Comparison of ENCODE assay signal across 11 cellular contexts in genomic region chr19:50326101-50326664, GRCh38. TPM values are rescaled to one million over a fixed set of nuclear protein-coding genes. Genes with fewer than 3 reads are reported as not detected.
DNase-seq lines count a peak whose midpoint lies in the region; ATAC-seq, FAIRE-seq and TF ChIP-seq lines count a peak whose summit lies in the region.
"Had no signal": no experiment of that assay in that cellular context is flagged by ENCODE, and none has a peak within 500 bp of the region (broad histone marks: within the 10 kb centered on the region; RNA-seq: fewer than 3 reads in every experiment).

No MANE protein-coding gene starts in this region.

- H3K4me2 ChIP-seq in H9 (ENCODE audit: insufficient read depth, insufficient read length, low read length): peak overlapping the region; percentile 76
- H3K4me2 ChIP-seq in K562 (ENCODE audit: insufficient read depth, low read length): peak overlapping the region; percentile 67

- H3K27me3 Mint-ChIP-seq in Caco-2 (ENCODE audit: insufficient read depth, unreplicated experiment) (peaks cover 10% of the 10 kb centered on the region), H9 (ENCODE audit: low read depth) (peaks cover 37% of the 10 kb centered on the region), naive B cell (peaks cover 5 to 20% (median 13%) of the 10 kb centered on the region in 3 donors)

- no peak overlapping the region for H3K23ac ChIP-seq in H9 (ENCODE audit: insufficient read length, low read depth, low read length)

- no peak overlapping the region for H4K8ac ChIP-seq in H9 (replicated peaks; ENCODE audit: insufficient read length, low read depth, low read length)

- H3K27ac Mint-ChIP-seq in Caco-2 (ENCODE audit: unreplicated experiment) (no peak overlapping the region), H9 (no peak overlapping the region), naive B cell (peak overlapping the region in 1 of 6 donors; percentile 85)

- H3K9ac ChIP-seq in H9 (ENCODE audit: extremely low read depth, insufficient read length, low read length) (no peak overlapping the region), K562 (ENCODE audit: insufficient read depth in 1 of 2, low read depth in 2 of 2, low read length in 2 of 2) (peak overlapping the region in 1 of 2 experiments; percentile 78; a peak in 2 of 4 replicates)

- H2BK20ac ChIP-seq in H9 (ENCODE audit: low read depth, low read length, poor library complexity, severe bottlenecking): no peak overlapping the region

- POLR2A ChIA-PET in Caco-2 (lab: Charles Lee): no interaction called here
- POLR2A ChIA-PET in K562 (lab: Yijun Ruan, JAX): interaction anchor here (0.8 to 1.5 kb wide), 3 partner anchors 10 to 25 kb away, joined by 3 to 9 read pairs (median 3); no protein-coding TSS in a partner anchor

- CTCF ChIA-PET in Caco-2 (lab: Charles Lee) (interaction anchor here (0.7 to 1.0 kb wide), 4 partner anchors 15 to 329 kb away, joined by 5 to 12 read pairs (median 6); no protein-coding TSS in a partner anchor), K562 (lab: Yijun Ruan, JAX; ENCODE audit: low intra/inter-chr PET ratio) (interaction anchor here (1.4 kb wide), 1 partner anchor 63 kb away, joined by 8 read pairs; no protein-coding TSS in a partner anchor)

- H3K79me2 ChIP-seq in H9 (ENCODE audit: insufficient read depth, low read length) (no peaks in the 10 kb centered on the region), K562 (ENCODE audit: control insufficient read depth, insufficient read depth, low read length) (peaks cover 22% of the 10 kb centered on the region)

- in situ Hi-C loops in K562 (cut with MboI): no loop called here
- in situ Hi-C loops in brain microvascular endothelial cell (cut with HindIII; ENCODE audit: low pct_ligation_motif_present, low sequenced_read_pairs): no loop called here

- no peaks in the 10 kb centered on the region for H3K36me3 ChIP-seq in Caco-2 (ENCODE audit: control insufficient read depth, insufficient read depth, low read length)
- peaks cover 14% of the 10 kb centered on the region; the same call in 1 of the 3 replicates for H3K36me3 ChIP-seq in K562 (ENCODE audit: control insufficient read depth, insufficient read depth, low read length)
- H3K36me3 ChIP-seq in brain microvascular endothelial cell (replicated peaks): no peaks in the 10 kb centered on the region
- H3K36me3 ChIP-seq: esophagus squamous epithelium, transverse colon had no signal

- H2AFZ ChIP-seq in H9 (ENCODE audit: low read length): no peak overlapping the region
- no peak overlapping the region for H2AFZ ChIP-seq in K562 (ENCODE audit: low read depth, low read length)

- BruUV-seq in Caco-2 (replicated peaks; lab: Mats Ljungman, UMichigan): no TSS peak
- BruUV-seq in K562 (replicated peaks; lab: Mats Ljungman, UMichigan): no TSS peak

- H3K23me2 ChIP-seq in H9 (ENCODE audit: insufficient read length, low read depth, low read length, poor library complexity, severe bottlenecking): peaks cover 13% of the 10 kb centered on the region

- H3K36me3 Mint-ChIP-seq in Caco-2 (ENCODE audit: insufficient read depth, unreplicated experiment): peaks cover 61% of the 10 kb centered on the region
- H3K36me3 Mint-ChIP-seq in H9 (ENCODE audit: insufficient read depth in 1 of 3, low read depth in 3 of 3): peaks cover 8 to 26% (median 16%) of the 10 kb centered on the region in 3 experiments
- peaks cover 0 to 25% of the 10 kb centered on the region in 2 donors for H3K36me3 Mint-ChIP-seq in naive B cell

- no CpG with 5 or more reads among the region's 26 CpGs for WGBS in H9 (ENCODE audit: extremely low coverage, insufficient read length, low lambda C conversion rate)
- 12% methylated on average over 7 of the region's 26 CpGs for WGBS in K562 (ENCODE audit: insufficient coverage, low coverage, missing lambda C conversion rate)

- no peaks in the 10 kb centered on the region for H3K27me3 ChIP-seq in Caco-2 (replicated peaks; ENCODE audit: control insufficient read depth, insufficient read depth, low read length)
- peaks cover 8% of the 10 kb centered on the region; the same call in 1 of the 2 replicates for H3K27me3 ChIP-seq in H9 (ENCODE audit: insufficient read depth, low read length)
- no peaks in the 10 kb centered on the region for H3K27me3 ChIP-seq in K562 (ENCODE audit: control insufficient read depth in 2 of 2, insufficient read depth in 2 of 2, low read length in 2 of 2)
- H3K27me3 ChIP-seq in brain microvascular endothelial cell (replicated peaks): peaks cover 25% of the 10 kb centered on the region

- H2BK120ac ChIP-seq in H9 (ENCODE audit: low read depth, low read length, poor library complexity, severe bottlenecking): no peak overlapping the region

- H3K9me3 ChIP-seq in Caco-2 (no peaks in the 10 kb centered on the region), H9 (ENCODE audit: control insufficient read depth, low read depth, low read length) (no peaks in the 10 kb centered on the region), K562 (replicated peaks; ENCODE audit: control insufficient read depth, insufficient read depth, low read depth, low read length) (no peaks in the 10 kb centered on the region)
- H3K9me3 ChIP-seq: transverse colon had no signal

- no peak overlapping the region for H3K18ac ChIP-seq in H9 (ENCODE audit: insufficient read length, low read depth, low read length)

- TF ChIP-seq CTCF in Caco-2 (IDR thresholded peaks at IDR 0.05; ENCODE audit: insufficient read depth in 1 of 2, low read depth in 1 of 2, low read length in 1 of 2, severe bottlenecking in 1 of 2, unreplicated experiment in 1 of 2): no peak
- no peak; the same call in 2 of the 3 replicates for TF ChIP-seq CTCF in H9 (conservative IDR thresholded peaks at IDR 0.05)
- TF ChIP-seq CTCF in K562 (IDR thresholded peaks at IDR 0.05 in 2 of 3, conservative IDR thresholded peaks at IDR 0.05 in 1 of 3; ENCODE audit: insufficient read depth in 2 of 3, low read depth in 1 of 3, low read length in 3 of 3): no peak
- no peak for TF ChIP-seq CTCF in brain microvascular endothelial cell (IDR thresholded peaks at IDR 0.05; ENCODE audit: low read depth, low read length, missing control alignments)

- no peak overlapping the region for H2AK5ac ChIP-seq in H9 (ENCODE audit: insufficient read length, low read length)

- no peak for TF ChIP-seq EP300 in K562 (IDR thresholded peaks at IDR 0.05; ENCODE audit: low read length)

- H4K91ac ChIP-seq in H9 (ENCODE audit: insufficient read length, low read depth, low read length): no peak overlapping the region

- peaks cover 16% of the 10 kb centered on the region for H3K9me3 Mint-ChIP-seq in Caco-2 (ENCODE audit: unreplicated experiment)
- H3K9me3 Mint-ChIP-seq in H9: peaks cover 3 to 5% of the 10 kb centered on the region in 2 experiments; a peak in 3 of 5 replicates
- H3K9me3 Mint-ChIP-seq in naive B cell: peaks cover 0 to 16% (median 7%) of the 10 kb centered on the region in 7 donors

- no peak for TF ChIP-seq POLR2A in K562 (conservative IDR thresholded peaks at IDR 0.05)

- no peak overlapping the region for H3T11ph ChIP-seq in H9 (ENCODE audit: low read length)

- peaks cover 3% of the 10 kb centered on the region for H3K9me1 ChIP-seq in K562 (ENCODE audit: control insufficient read depth, insufficient read depth, low read length)

- H3K79me1 ChIP-seq in H9 (ENCODE audit: insufficient read depth, low read depth, low read length, poor library complexity, severe bottlenecking): no peaks in the 10 kb centered on the region

- no peak for TF ChIP-seq RAD21 in K562 (CRISPR knock-in tag; conservative IDR thresholded peaks at IDR 0.05 in 1 of 2, IDR thresholded peaks at IDR 0.05 in 1 of 2)

- no peak overlapping the region for H4K5ac ChIP-seq in H9 (ENCODE audit: insufficient read length, low read depth, low read length)

- H3K27ac ChIP-seq in H9 (ENCODE audit: insufficient read length, low read depth, low read length): no peak overlapping the region
- H3K27ac ChIP-seq in K562 (ENCODE audit: extremely low read depth, low read depth, low read length): no peak overlapping the region
- H3K27ac ChIP-seq in brain microvascular endothelial cell: no peak overlapping the region
- H3K27ac ChIP-seq: esophagus squamous epithelium, transverse colon had no signal

- H3K4me3 ChIP-seq in Caco-2 (ENCODE audit: low read depth, low read length) (peak overlapping the region; percentile 12), K562 (peak overlapping the region; percentile 21; the same call in 1 of the 2 replicates), brain microvascular endothelial cell (ENCODE audit: low read depth, low read length) (no peak overlapping the region)
- H3K4me3 ChIP-seq: transverse colon had no signal

- no peak overlapping the region for H2BK12ac ChIP-seq in H9 (ENCODE audit: insufficient read length, low read depth, low read length)

- H2BK15ac ChIP-seq in H9 (ENCODE audit: low read depth, low read length): no peak overlapping the region

- H3K4me3 Mint-ChIP-seq in Caco-2 (ENCODE audit: unreplicated experiment) (peak overlapping the region; percentile 74), H9 (peak overlapping the region; percentile 65 to 87), naive B cell (peak overlapping the region in 6 of 8 donors; percentile 15 to 91 (median 80))

- ATAC-seq in K562: no peak
- no peak for ATAC-seq in naive B cell (ENCODE audit: low read depth in 2 of 2)

- no peak overlapping the region for H3K4ac ChIP-seq in H9 (ENCODE audit: low read depth, low read length)

- H2BK5ac ChIP-seq in H9 (ENCODE audit: insufficient read length, low read length): no peak overlapping the region

- DNase-seq in Caco-2 (no peak), H9 (no peak), K562 (ENCODE audit: extremely low read depth in 1 of 4, low spot score in 3 of 4) (peak in 1 of 4 experiments; percentile 6), naive B cell (no peak), LoVo (ENCODE audit: low spot score) (no peak), brain microvascular endothelial cell (no peak), urothelium cell line (ENCODE audit: low spot score) (no peak), NCI-H1436 treated with DMSO at 0.1 percent for 48 hours (lab: John Stamatoyannopoulos, UW) (no peak)
- DNase-seq: esophagus squamous epithelium had no signal

- H3K4me1 Mint-ChIP-seq in Caco-2 (ENCODE audit: low read depth, unreplicated experiment) (peaks cover 36% of the 10 kb centered on the region), H9 (peaks cover 42 to 51% of the 10 kb centered on the region in 2 experiments), naive B cell (peaks cover 46 to 55% (median 49%) of the 10 kb centered on the region in 3 donors)

- H3K4me1 ChIP-seq in Caco-2 (peaks cover 29% of the 10 kb centered on the region), H9 (ENCODE audit: insufficient read depth, low read length) (peaks cover 2% of the 10 kb centered on the region; the same call in 1 of the 2 replicates), K562 (replicated peaks in 1 of 2; ENCODE audit: control insufficient read depth in 2 of 2, insufficient read depth in 2 of 2, low read length in 2 of 2) (peaks cover 24 to 60% of the 10 kb centered on the region in 2 experiments)

- H4K20me1 ChIP-seq in H9 (ENCODE audit: control insufficient read depth, insufficient read depth, insufficient read length) (no peaks in the 10 kb centered on the region), K562 (replicated peaks; ENCODE audit: control insufficient read depth, insufficient read depth, low read length) (peaks cover 47% of the 10 kb centered on the region)

- intact Hi-C loops in Caco-2 (cut with micrococcal nuclease; ENCODE audit: unreplicated experiment) (no loop called here), K562 (cut with micrococcal nuclease) (loop anchor here (5.0 kb wide), 1 partner anchor 59 kb away; no protein-coding TSS in a partner anchor)

- H3K14ac ChIP-seq in H9 (ENCODE audit: insufficient read depth, low read length): no peak overlapping the region

- H3K56ac ChIP-seq in H9 (ENCODE audit: insufficient read length, low read depth, low read length): no peak overlapping the region

- no peak for FAIRE-seq in K562 (lab: Jason Lieb, UNC)
- FAIRE-seq in urothelium cell line (lab: Jason Lieb, UNC): no peak

RNA-seq across cellular contexts. Expression of gene KCNC3, which starts 3.0 kb away (rescaled TPM):
- 20.6 and 24.6 TPM in 2 replicates for total RNA-seq in Caco-2 (2022)
- 15.2 and 17.3 TPM in 2 replicates for total RNA-seq in H9 (2021)
- 19.8 and 38.5 TPM in 2 replicates for total RNA-seq in K562 (2011; cell fraction: chromatin; rRNA removed; ENCODE audit: low replicate concordance)
- total RNA-seq in K562 (2011; cell fraction: nucleolus; rRNA removed): 17.0 and 18.4 TPM in 2 replicates
- total RNA-seq in K562 (2011; cell fraction: nucleoplasm; rRNA removed): 18.8 and 48.6 TPM in 2 replicates
- 1.8 and 4.0 TPM in 2 replicates for total RNA-seq in K562 (2014; rRNA removed)
- total RNA-seq in K562 (2014; rRNA removed; fragmentation: Illumina TruSeq; extraction: Trizol): 1.4 and 1.7 TPM in 2 replicates
- total RNA-seq in K562 (2015; rRNA removed; fragmentation: Illumina TruSeq; extraction: Trizol): 2.1 and 3.0 TPM in 2 replicates
- total RNA-seq in K562 (2021): 20.2 and 26.2 TPM in 2 replicates
- polyA plus RNA-seq in K562 (2011; rRNA removed): 2.0 and 3.7 TPM in 2 replicates
- polyA plus RNA-seq in K562 (2011; cell fraction: cytosol; rRNA removed): 2.0 and 2.7 TPM in 2 replicates
- polyA plus RNA-seq in K562 (2011; cell fraction: nucleus; rRNA removed): 12.7 and 28.1 TPM in 2 replicates
- 10.3 and 13.2 TPM in 2 replicates for polyA plus RNA-seq in K562 (2012)
- 14.9 and 16.4 TPM in 2 replicates for polyA plus RNA-seq in K562 (2014; fragmentation: Illumina TruSeq; extraction: Trizol)
- polyA plus RNA-seq in K562 (2014; fragmentation: Nextera tagmentation; extraction: Ambion mirVana): under 1 TPM; 0.03 to 0.06 TPM
- 13.2 and 14.2 TPM in 2 replicates for polyA plus RNA-seq in K562 (2014; rRNA removed)
- polyA minus RNA-seq in K562 (2011; rRNA and poly(A)+ RNA removed): 1.2 and 2.0 TPM in 2 replicates
- polyA minus RNA-seq in K562 (2011; cell fraction: cytosol; rRNA and poly(A)+ RNA removed): 8.9 and 10.9 TPM in 2 replicates
- polyA minus RNA-seq in K562 (2011; cell fraction: nucleus; rRNA and poly(A)+ RNA removed): 7.8 and 7.9 TPM in 2 replicates
- polyA plus RNA-seq in naive B cell (ENCODE audit: low read depth in 6 of 6): under 1 TPM in 2 of 6 donors, not detected in 4; 0.08 to 0.12 TPM

RNA-seq across cellular contexts. Expression of gene NAPSA, which starts 39.3 kb away (rescaled TPM):
- total RNA-seq in Caco-2 (2022) (1.2 and 1.6 TPM in 2 replicates), H9 (2021) (0.33 and 0.44 TPM in 2 replicates), K562 (2014; rRNA removed) (0.41 and 0.78 TPM in 2 replicates), K562 (2014; rRNA removed; fragmentation: Illumina TruSeq; extraction: Trizol) (0.45 and 0.65 TPM in 2 replicates), K562 (2015; rRNA removed; fragmentation: Illumina TruSeq; extraction: Trizol) (0.45 and 0.76 TPM in 2 replicates), K562 (2021) (1.9 and 2.3 TPM in 2 replicates)
- 3.9 and 8.3 TPM in 2 replicates for total RNA-seq in K562 (2011; cell fraction: chromatin; rRNA removed; ENCODE audit: low replicate concordance)
- 5.0 and 5.5 TPM in 2 replicates for total RNA-seq in K562 (2011; cell fraction: nucleolus; rRNA removed)
- total RNA-seq in K562 (2011; cell fraction: nucleoplasm; rRNA removed): 3.6 and 5.6 TPM in 2 replicates
- polyA plus RNA-seq in K562 (2011; rRNA removed) (1.2 and 1.9 TPM in 2 replicates), K562 (2014; fragmentation: Illumina TruSeq; extraction: Trizol) (0.89 and 1.1 TPM in 2 replicates), K562 (2014; fragmentation: Nextera tagmentation; extraction: Ambion mirVana) (under 1 TPM; 0.25 to 0.49 TPM), K562 (2014; rRNA removed) (0.69 and 1.6 TPM in 2 replicates), naive B cell (ENCODE audit: low read depth in 6 of 6) (1 to 10 TPM in 3 of 6 donors, under 1 TPM in 2, not detected in 1; 0.38 to 1.8 (median 1.1) TPM)
- 1.4 and 1.9 TPM in 2 replicates for polyA plus RNA-seq in K562 (2011; cell fraction: cytosol; rRNA removed)
- 11.3 and 12.5 TPM in 2 replicates for polyA plus RNA-seq in K562 (2011; cell fraction: nucleus; rRNA removed)
- polyA plus RNA-seq in K562 (2012): 2.0 and 3.0 TPM in 2 replicates
- polyA minus RNA-seq in K562 (2011; rRNA and poly(A)+ RNA removed): 0.42 and 0.57 TPM in 2 replicates
- 1.5 TPM in 1 of 2 replicates, not detected in the other for polyA minus RNA-seq in K562 (2011; cell fraction: cytosol; rRNA and poly(A)+ RNA removed)
- 2.0 and 2.2 TPM in 2 replicates for polyA minus RNA-seq in K562 (2011; cell fraction: nucleus; rRNA and poly(A)+ RNA removed)
- total RNA-seq: Daoy had no signal

RNA-seq across cellular contexts. Expression of gene NR1H2, which starts 50.1 kb away (rescaled TPM):
- total RNA-seq in Caco-2 (2022) (38.3 and 40.3 TPM in 2 replicates), H9 (2021) (33.2 and 35.8 TPM in 2 replicates), K562 (2014; rRNA removed) (51.4 and 68.1 TPM in 2 replicates), K562 (2014; rRNA removed; fragmentation: Illumina TruSeq; extraction: Trizol) (10.6 and 12.3 TPM in 2 replicates), K562 (2015; rRNA removed; fragmentation: Illumina TruSeq; extraction: Trizol) (32.9 and 35.0 TPM in 2 replicates), K562 (2021) (56.7 and 58.2 TPM in 2 replicates)
- 31.6 and 83.2 TPM in 2 replicates for total RNA-seq in K562 (2011; cell fraction: chromatin; rRNA removed; ENCODE audit: low replicate concordance)
- 66.3 and 72.5 TPM in 2 replicates for total RNA-seq in K562 (2011; cell fraction: nucleolus; rRNA removed)
- total RNA-seq in K562 (2011; cell fraction: nucleoplasm; rRNA removed): 41.0 and 45.6 TPM in 2 replicates
- polyA plus RNA-seq in K562 (2011; rRNA removed) (24.0 and 37.5 TPM in 2 replicates), K562 (2014; fragmentation: Illumina TruSeq; extraction: Trizol) (23.8 and 51.0 TPM in 2 replicates), K562 (2014; fragmentation: Nextera tagmentation; extraction: Ambion mirVana) (1 to 10 TPM in 1 of 2 experiments, under 1 TPM in 1; 0.11 to 1.5 TPM), K562 (2014; rRNA removed) (61.9 and 73.8 TPM in 2 replicates), naive B cell (ENCODE audit: low read depth in 6 of 6) (100 to 1,000 TPM in 1 of 6 donors, 10 to 100 TPM in 5; 70.9 to 115 (median 76.1) TPM)
- 42.2 and 70.3 TPM in 2 replicates for polyA plus RNA-seq in K562 (2011; cell fraction: cytosol; rRNA removed)
- polyA plus RNA-seq in K562 (2011; cell fraction: nucleus; rRNA removed): 71.7 and 110 TPM in 2 replicates
- polyA plus RNA-seq in K562 (2012): 51.4 and 65.3 TPM in 2 replicates
- polyA minus RNA-seq in K562 (2011; rRNA and poly(A)+ RNA removed): 12.7 and 17.8 TPM in 2 replicates
- polyA minus RNA-seq in K562 (2011; cell fraction: cytosol; rRNA and poly(A)+ RNA removed): 15.7 and 17.4 TPM in 2 replicates
- polyA minus RNA-seq in K562 (2011; cell fraction: nucleus; rRNA and poly(A)+ RNA removed): 28.8 and 37.7 TPM in 2 replicates

RNA-seq across cellular contexts. Expression of gene POLD1, which starts 58.0 kb away (rescaled TPM):
- 128 TPM in 2 replicates for total RNA-seq in Caco-2 (2022)
- total RNA-seq in H9 (2021): 165 and 178 TPM in 2 replicates
- total RNA-seq in K562 (2011; cell fraction: chromatin; rRNA removed; ENCODE audit: low replicate concordance): 79.9 and 373 TPM in 2 replicates
- 460 and 477 TPM in 2 replicates for total RNA-seq in K562 (2011; cell fraction: nucleolus; rRNA removed)
- total RNA-seq in K562 (2011; cell fraction: nucleoplasm; rRNA removed): 147 and 179 TPM in 2 replicates
- 258 and 338 TPM in 2 replicates for total RNA-seq in K562 (2014; rRNA removed)
- total RNA-seq in K562 (2014; rRNA removed; fragmentation: Illumina TruSeq; extraction: Trizol): 15.3 and 28.3 TPM in 2 replicates
- 89.4 and 95.2 TPM in 2 replicates for total RNA-seq in K562 (2015; rRNA removed; fragmentation: Illumina TruSeq; extraction: Trizol)
- total RNA-seq in K562 (2021): 296 and 312 TPM in 2 replicates
- polyA plus RNA-seq in K562 (2011; rRNA removed): 45.2 and 88.6 TPM in 2 replicates
- 86.2 and 222 TPM in 2 replicates for polyA plus RNA-seq in K562 (2011; cell fraction: cytosol; rRNA removed)
- polyA plus RNA-seq in K562 (2011; cell fraction: nucleus; rRNA removed): 460 and 607 TPM in 2 replicates
- 164 and 224 TPM in 2 replicates for polyA plus RNA-seq in K562 (2012)
- 47.8 and 97.9 TPM in 2 replicates for polyA plus RNA-seq in K562 (2014; fragmentation: Illumina TruSeq; extraction: Trizol)
- 1 to 10 TPM; 1.3 to 6.4 TPM for polyA plus RNA-seq in K562 (2014; fragmentation: Nextera tagmentation; extraction: Ambion mirVana)
- 161 and 163 TPM in 2 replicates for polyA plus RNA-seq in K562 (2014; rRNA removed)
- polyA minus RNA-seq in K562 (2011; rRNA and poly(A)+ RNA removed): 33.3 and 52.7 TPM in 2 replicates
- 165 and 236 TPM in 2 replicates for polyA minus RNA-seq in K562 (2011; cell fraction: cytosol; rRNA and poly(A)+ RNA removed)
- polyA minus RNA-seq in K562 (2011; cell fraction: nucleus; rRNA and poly(A)+ RNA removed): 166 and 171 TPM in 2 replicates
- 10 to 100 TPM; 22.9 to 46.7 (median 32.1) TPM for polyA plus RNA-seq in naive B cell (ENCODE audit: low read depth in 6 of 6)
